10 cellular contexts compared by ENCODE assay signal in genomic region chrX:41090568-41091238, GRCh38. TPM values are rescaled to one million over a fixed set of nuclear protein-coding genes. Genes with fewer than 3 reads are reported as not detected.
DNase-seq lines count a peak whose midpoint lies in the region; ATAC-seq and TF ChIP-seq lines count a peak whose summit lies in the region.
"Had no signal": no experiment of that assay in that cellular context is flagged by ENCODE, and none has a peak within 500 bp of the region (broad histone marks: within the 10 kb centered on the region; RNA-seq: fewer than 3 reads in every experiment).

No MANE protein-coding gene starts in this region.

- no peaks in the 10 kb centered on the region for H3K9me2 ChIP-seq in PC-3 (replicated peaks; ENCODE audit: low read length)

- no peaks in the 10 kb centered on the region for H3K27me3 ChIP-seq in PC-3 (ENCODE audit: low read length)
- H3K27me3 ChIP-seq: left lung had no signal

- CTCF ChIA-PET in activated CD4-positive, alpha-beta T cell treated with anti-CD3 and anti-CD28 coated beads for 36 hours (lab: Charles Lee) = interaction anchor here (0.6 to 1.4 kb wide), 5 partner anchors 9 to 464 kb away, joined by 3 to 4 read pairs (median 3); no protein-coding TSS in a partner anchor
- CTCF ChIA-PET in PC-3 (lab: Charles Lee) = no interaction called here

- H3K4me1 ChIP-seq in PC-3 (ENCODE audit: insufficient read depth, low read length) = peaks cover 42% of the 10 kb centered on the region

- no TSS peak for BruUV-seq in PC-3 (replicated peaks; lab: Mats Ljungman, UMichigan)

- peaks cover 12% of the 10 kb centered on the region for H3K36me3 Mint-ChIP-seq in activated CD4-positive, alpha-beta T cell treated with anti-CD3 and anti-CD28 coated beads for 36 hours (ENCODE audit: low read depth)

- H3K9me3 Mint-ChIP-seq in activated CD4-positive, alpha-beta T cell treated with anti-CD3 and anti-CD28 coated beads for 36 hours (ENCODE audit: low read depth) = no peaks in the 10 kb centered on the region

- peaks cover 66% of the 10 kb centered on the region for H3K4me1 Mint-ChIP-seq in activated CD4-positive, alpha-beta T cell treated with anti-CD3 and anti-CD28 coated beads for 36 hours

- intact Hi-C loops in activated CD4-positive, alpha-beta T cell treated with anti-CD3 and anti-CD28 coated beads for 36 hours (cut with DNase I, micrococcal nuclease) = no loop called here
- intact Hi-C loops in PC-3 (cut with micrococcal nuclease) = no loop called here

- H3K9ac ChIP-seq in PC-3 (ENCODE audit: low read length) = peak overlapping the region; percentile 41

- H3K36me3 ChIP-seq in PC-3 (ENCODE audit: low read depth, low read length) = 0 out of 2 replicates have a peak, but pooled peaks cover 6% of the 10 kb centered on the region
- H3K36me3 ChIP-seq: left lung had no signal

- peak overlapping the region; percentile 70 for H3K27ac Mint-ChIP-seq in activated CD4-positive, alpha-beta T cell treated with anti-CD3 and anti-CD28 coated beads for 36 hours

- peak overlapping the region; percentile 94 for H3K4me3 ChIP-seq in PC-3 (ENCODE audit: low read length)
- H3K4me3 ChIP-seq in epithelial cell of proximal tubule (ENCODE audit: low read depth, low read length) = peak overlapping the region; percentile 15
- H3K4me3 ChIP-seq: left lung had no signal

- no peaks in the 10 kb centered on the region for H3K27me3 Mint-ChIP-seq in activated CD4-positive, alpha-beta T cell treated with anti-CD3 and anti-CD28 coated beads for 36 hours

- TF ChIP-seq CTCF in PC-3 (conservative IDR thresholded peaks at IDR 0.05; ENCODE audit: low read depth, low read length) (no peak), epithelial cell of proximal tubule (conservative IDR thresholded peaks at IDR 0.05; ENCODE audit: low read depth, low read length) (no peak)

- H3F3A ChIP-seq in PC-3 (ENCODE audit: low read length, unreplicated experiment) = no peaks in the 10 kb centered on the region

- peak overlapping the region; percentile 96 for H3K4me2 ChIP-seq in PC-3 (ENCODE audit: low read length)

- H3K4me3 Mint-ChIP-seq in activated CD4-positive, alpha-beta T cell treated with anti-CD3 and anti-CD28 coated beads for 36 hours = no peak overlapping the region

- H3K9me3 ChIP-seq in PC-3 (ENCODE audit: low read length) = no peaks in the 10 kb centered on the region
- H3K9me3 ChIP-seq: left lung had no signal

- H3K27ac ChIP-seq in PC-3 (ENCODE audit: low read length) = peak overlapping the region; percentile 78
- H3K27ac ChIP-seq: left lung had no signal

- peaks cover 100% of the 10 kb centered on the region for H3K79me2 ChIP-seq in PC-3 (ENCODE audit: low read length)

- no peak for DNase-seq in activated CD4-positive, alpha-beta T cell treated with anti-CD3 and anti-CD28 coated beads for 36 hours
- no peak for DNase-seq in activated CD4-positive, alpha-beta T cell treated with anti-CD3 and anti-CD28 coated beads for 1 hour
- DNase-seq in PC-3 (peak; percentile 49), epithelial cell of proximal tubule (ENCODE audit: low read depth) (no peak), renal cortical epithelial cell (ENCODE audit: low read depth) (peak; percentile 41), NCI-H1092 (lab: John Stamatoyannopoulos, UW) (no peak), islet precursor cell (no peak)
- DNase-seq: left lung, NCI-H1417 had no signal

- peaks cover 66% of the 10 kb centered on the region for H4K20me1 ChIP-seq in PC-3 (ENCODE audit: low read length)

- ATAC-seq in activated CD4-positive, alpha-beta T cell treated with anti-CD3 and anti-CD28 coated beads for 36 hours = peak; percentile 56
- 0 out of 2 replicates have a peak, but pooled peaks have one; percentile 21 for ATAC-seq in PC-3
- ATAC-seq in HG02588 (IDR thresholded peaks at IDR 0.05; ENCODE audit: unreplicated experiment) = no peak
- ATAC-seq: left lung had no signal

- POLR2A ChIA-PET in activated CD4-positive, alpha-beta T cell treated with anti-CD3 and anti-CD28 coated beads for 36 hours (lab: Charles Lee) = interaction anchor here (0.6 to 1.2 kb wide), 5 partner anchors 10 to 832 kb away, joined by 3 to 5 read pairs (median 3); no protein-coding TSS in a partner anchor
- POLR2A ChIA-PET in PC-3 (lab: Charles Lee; ENCODE audit: unreplicated experiment) = interaction anchor here (0.6 kb wide), 1 partner anchor 1187 kb away, joined by 22 read pairs; no protein-coding TSS in a partner anchor

- H2AFZ ChIP-seq in PC-3 (ENCODE audit: low read length) = no peak overlapping the region

RNA-seq across cellular contexts. Expression of gene USP9X, which starts 5.5 kb away (rescaled TPM):
- total RNA-seq in activated CD4-positive, alpha-beta T cell treated with anti-CD3 and anti-CD28 coated beads for 36 hours = 10 to 100 TPM; 53.9 to 60.6 TPM
- total RNA-seq in PC-3 (2014; rRNA removed) = 63.5 and 81.4 TPM in 2 replicates
- total RNA-seq in epithelial cell of proximal tubule = 27.6 and 34.8 TPM in 2 replicates
- total RNA-seq in renal cortical epithelial cell = 76.1 and 176 TPM in 2 replicates

Comparison
In these comparisons a context has a peak if more than half of its experiments do, and no peak if none do; other contexts are left out.
1. DNase-seq: peak in PC-3 (single experiment) and renal cortical epithelial cell (single experiment); none in activated CD4-positive, alpha-beta T cell treated with anti-CD3 and anti-CD28 coated beads for 36 hours (single experiment), activated CD4-positive, alpha-beta T cell treated with anti-CD3 and anti-CD28 coated beads for 1 hour (single experiment), epithelial cell of proximal tubule (single experiment), NCI-H1092 (single experiment) and islet precursor cell (single experiment).